Comparison of ENCODE assay signal across 10 cellular contexts in genomic region chr2:5696351-5696740, GRCh38. TPM values are rescaled to one million over a fixed set of nuclear protein-coding genes. Genes with fewer than 3 reads are reported as not detected.
DNase-seq lines count a peak whose midpoint lies in the region; ATAC-seq, FAIRE-seq and TF ChIP-seq lines count a peak whose summit lies in the region.
"Had no signal": no experiment of that assay in that cellular context is flagged by ENCODE, and none has a peak within 500 bp of the region (broad histone marks: within the 10 kb centered on the region; RNA-seq: fewer than 3 reads in every experiment).

No MANE protein-coding gene starts in this region.

- POLR2A ChIA-PET in activated naive CD8-positive, alpha-beta T cell treated with anti-CD3 and anti-CD28 coated beads, Interleukin-2, amount 10 ng/mL, durations not matched to agents 7 days and 5 days (lab: Charles Lee), result no interaction called here
- POLR2A ChIA-PET in HepG2 (lab: Yijun Ruan, JAX), result no interaction called here

- BruUV-seq in HepG2 (replicated peaks; lab: Mats Ljungman, UMichigan), result no TSS peak

- TF ChIP-seq RAD21 in HepG2 (CRISPR knock-in tag; IDR thresholded peaks at IDR 0.05), result no peak

- TF ChIP-seq EP300 in HepG2 (IDR thresholded peaks at IDR 0.05; ENCODE audit: low read depth in 2 of 2, low read length in 2 of 2) (no peak), HepG2 (CRISPR knock-in tag; IDR thresholded peaks at IDR 0.05; ENCODE audit: borderline replicate concordance) (no peak)

- H3K27ac Mint-ChIP-seq in activated naive CD8-positive, alpha-beta T cell treated with anti-CD3 and anti-CD28 coated beads, Interleukin-2, amount 10 ng/mL, durations not matched to agents 7 days and 5 days, result no peak overlapping the region
- no peak overlapping the region for H3K27ac Mint-ChIP-seq in activated naive CD8-positive, alpha-beta T cell treated with anti-CD3 and anti-CD28 coated beads for 36 hours

- DNase-seq in activated naive CD8-positive, alpha-beta T cell treated with anti-CD3 and anti-CD28 coated beads, Interleukin-2, amount 10 ng/mL, durations not matched to agents 7 days and 5 days, result peak; percentile 35
- DNase-seq in activated naive CD8-positive, alpha-beta T cell treated with anti-CD3 and anti-CD28 coated beads for 36 hours, result no peak
- DNase-seq in astrocyte of the hippocampus (ENCODE audit: low read depth, low spot score) (peak; percentile 71), HepG2 (ENCODE audit: low spot score) (no peak), vagina (ENCODE audit: extremely low spot score in 2 of 2) (peak in 1 of 2 donors; percentile 20), SW 1271 (lab: John Stamatoyannopoulos, UW) (no peak), inferior parietal cortex (ENCODE audit: extremely low spot score) (no peak), NCI-H187 treated with DMSO at 0.1 percent for 48 hours (lab: John Stamatoyannopoulos, UW) (no peak)

- peaks cover 3% of the 10 kb centered on the region for H3K36me3 Mint-ChIP-seq in activated naive CD8-positive, alpha-beta T cell treated with anti-CD3 and anti-CD28 coated beads, Interleukin-2, amount 10 ng/mL, durations not matched to agents 7 days and 5 days
- no peaks in the 10 kb centered on the region for H3K36me3 Mint-ChIP-seq in activated naive CD8-positive, alpha-beta T cell treated with anti-CD3 and anti-CD28 coated beads for 36 hours

- H3K4me3 Mint-ChIP-seq in activated naive CD8-positive, alpha-beta T cell treated with anti-CD3 and anti-CD28 coated beads, Interleukin-2, amount 10 ng/mL, durations not matched to agents 7 days and 5 days, result no peak overlapping the region
- H3K4me3 Mint-ChIP-seq in activated naive CD8-positive, alpha-beta T cell treated with anti-CD3 and anti-CD28 coated beads for 36 hours, result no peak overlapping the region

- peaks cover 58% of the 10 kb centered on the region for H3K27me3 Mint-ChIP-seq in activated naive CD8-positive, alpha-beta T cell treated with anti-CD3 and anti-CD28 coated beads, Interleukin-2, amount 10 ng/mL, durations not matched to agents 7 days and 5 days
- H3K27me3 Mint-ChIP-seq in activated naive CD8-positive, alpha-beta T cell treated with anti-CD3 and anti-CD28 coated beads for 36 hours, result peaks cover 86% of the 10 kb centered on the region

- no peak overlapping the region for H2AFZ ChIP-seq in HepG2 (ENCODE audit: low read length)

- H3K4me1 ChIP-seq in HepG2 (ENCODE audit: insufficient read depth, low read length) (no peaks in the 10 kb centered on the region), vagina (peaks cover 40% of the 10 kb centered on the region)

- 46% methylated on average over 24 of the region's 49 CpGs for WGBS in HepG2 (ENCODE audit: low lambda C conversion rate)

- TF ChIP-seq POLR2A in HepG2 (IDR thresholded peaks at IDR 0.05; ENCODE audit: insufficient read depth in 1 of 2, low read depth in 2 of 2, low read length in 2 of 2) (no peak), vagina (IDR thresholded peaks at IDR 0.05) (no peak)

- no peak for FAIRE-seq in HepG2 (lab: Jason Lieb, UNC)
- FAIRE-seq: endothelial cell of umbilical vein, TTC549 had no signal

- H3K9me3 ChIP-seq in HepG2 (ENCODE audit: low read length), result no peaks in the 10 kb centered on the region
- H3K9me3 ChIP-seq in vagina, result no peaks in the 10 kb centered on the region

- peaks cover 0 to 14% of the 10 kb centered on the region in 2 experiments; a peak in 2 of 5 replicates for H3K27me3 ChIP-seq in HepG2 (ENCODE audit: control insufficient read depth in 1 of 2, insufficient read depth in 2 of 2, low read length in 2 of 2)
- H3K27me3 ChIP-seq in vagina, result peaks cover 19% of the 10 kb centered on the region

- ATAC-seq in activated naive CD8-positive, alpha-beta T cell treated with anti-CD3 and anti-CD28 coated beads, Interleukin-2, amount 10 ng/mL, durations not matched to agents 7 days and 5 days (ENCODE audit: low read depth), result no peak
- ATAC-seq in HepG2, result peak; percentile 32; the same call in 2 of the 3 replicates

- H3K79me2 ChIP-seq in HepG2 (ENCODE audit: insufficient read depth, low read length), result no peaks in the 10 kb centered on the region

- CTCF ChIA-PET in HepG2 (lab: Yijun Ruan, JAX; ENCODE audit: low intra/inter-chr PET ratio, low total read pairs), result no interaction called here

- no peak overlapping the region for H3K4me3 ChIP-seq in HepG2 (replicated peaks in 1 of 3; ENCODE audit: insufficient read depth in 1 of 3, low read depth in 2 of 3, low read length in 3 of 3)
- peak overlapping the region; percentile 13 to 25 for H3K4me3 ChIP-seq in vagina

- TF ChIP-seq CTCF in HepG2 (CRISPR knock-in tag; IDR thresholded peaks at IDR 0.05), result no peak
- no peak for TF ChIP-seq CTCF in vagina (IDR thresholded peaks at IDR 0.05)

- H3K36me3 ChIP-seq in HepG2 (replicated peaks in 1 of 2; ENCODE audit: control insufficient read depth in 1 of 2, insufficient read depth in 2 of 2, low read length in 2 of 2) (no peaks in the 10 kb centered on the region), vagina (no peaks in the 10 kb centered on the region)

- H3K27ac ChIP-seq in HepG2 (ENCODE audit: extremely low read length, insufficient read depth, low read length) (no peak overlapping the region), vagina (no peak overlapping the region)

- peaks cover 8% of the 10 kb centered on the region for H3K4me1 Mint-ChIP-seq in activated naive CD8-positive, alpha-beta T cell treated with anti-CD3 and anti-CD28 coated beads, Interleukin-2, amount 10 ng/mL, durations not matched to agents 7 days and 5 days
- H3K4me1 Mint-ChIP-seq in activated naive CD8-positive, alpha-beta T cell treated with anti-CD3 and anti-CD28 coated beads for 36 hours, result peaks cover 2% of the 10 kb centered on the region

- H3K9me3 Mint-ChIP-seq in activated naive CD8-positive, alpha-beta T cell treated with anti-CD3 and anti-CD28 coated beads, Interleukin-2, amount 10 ng/mL, durations not matched to agents 7 days and 5 days, result no peaks in the 10 kb centered on the region
- no peaks in the 10 kb centered on the region for H3K9me3 Mint-ChIP-seq in activated naive CD8-positive, alpha-beta T cell treated with anti-CD3 and anti-CD28 coated beads for 36 hours

- in situ Hi-C loops in HepG2 (cut with HindIII; ENCODE audit: extremely low pct_ligation_motif_present, low pct_unique_long_range_greater_than_20kb), result no loop called here

- H3K4me2 ChIP-seq in HepG2 (ENCODE audit: low read depth, low read length), result no peak overlapping the region

- no peak overlapping the region for H3K9ac ChIP-seq in HepG2 (ENCODE audit: insufficient read depth, low read depth, low read length)

- intact Hi-C loops in HepG2 (cut with micrococcal nuclease; ENCODE audit: unreplicated experiment) (no loop called here), vagina (cut with DNase I) (no loop called here)

- no peaks in the 10 kb centered on the region for H4K20me1 ChIP-seq in HepG2 (ENCODE audit: insufficient read depth, low read length)

TF ChIP-seq in HepG2, 621 proteins besides CTCF, POLR2A, EP300 and RAD21 (continues in another document):
- TF ChIP-seq CEBPG (CRISPR knock-in tag; IDR thresholded peaks at IDR 0.05) (no peak), TFE3 (CRISPR knock-in tag; IDR thresholded peaks at IDR 0.05) (no peak)

RNA-seq across cellular contexts. Expression of gene SOX11, which starts 4.2 kb away (rescaled TPM):
- total RNA-seq in activated naive CD8-positive, alpha-beta T cell treated with anti-CD3 and anti-CD28 coated beads, Interleukin-2, amount 10 ng/mL, durations not matched to agents 7 days and 5 days, result not detected
- total RNA-seq in activated naive CD8-positive, alpha-beta T cell treated with anti-CD3 and anti-CD28 coated beads for 36 hours, result not detected
- not detected in 2 replicates for total RNA-seq in HepG2 (2016; rRNA removed; fragmentation: Illumina TruSeq; extraction: Trizol)
- total RNA-seq in HepG2 (2016; cell fraction: cytosol; rRNA removed; fragmentation: Illumina TruSeq; extraction: Trizol; ENCODE audit: low read depth), result not detected in 2 replicates
- total RNA-seq in HepG2 (2016; cell fraction: insoluble cytoplasmic fraction; rRNA removed; fragmentation: Illumina TruSeq; extraction: Trizol), result not detected in 2 replicates
- not detected in 2 replicates for total RNA-seq in HepG2 (2016; cell fraction: membrane; rRNA removed; fragmentation: Illumina TruSeq; extraction: Trizol)
- not detected in 2 replicates for total RNA-seq in HepG2 (2016; cell fraction: nucleus; rRNA removed; fragmentation: Illumina TruSeq; extraction: Trizol)
- polyA plus RNA-seq in HepG2 (2011; rRNA removed), result not detected in 2 replicates
- polyA plus RNA-seq in HepG2 (2011; cell fraction: cytosol; rRNA removed), result not detected in 2 replicates
- polyA plus RNA-seq in HepG2 (2011; cell fraction: nucleus; rRNA removed), result not detected in 2 replicates
- not detected in 2 replicates for polyA plus RNA-seq in HepG2 (2012)
- not detected in 2 replicates for polyA plus RNA-seq in HepG2 (2016; cell fraction: cytosol; fragmentation: Illumina TruSeq; extraction: Trizol; ENCODE audit: low read depth)
- polyA plus RNA-seq in HepG2 (2016; cell fraction: insoluble cytoplasmic fraction; fragmentation: Illumina TruSeq; extraction: Trizol; ENCODE audit: low read depth), result not detected in 2 replicates
- not detected in 2 replicates for polyA plus RNA-seq in HepG2 (2016; cell fraction: membrane; fragmentation: Illumina TruSeq; extraction: Trizol; ENCODE audit: low read depth)
- not detected in 2 replicates for polyA plus RNA-seq in HepG2 (2016; cell fraction: nucleus; fragmentation: Illumina TruSeq; extraction: Trizol; ENCODE audit: insufficient read depth, low read depth)
- not detected in 2 replicates for polyA minus RNA-seq in HepG2 (2011; rRNA and poly(A)+ RNA removed; ENCODE audit: low replicate concordance)
- polyA minus RNA-seq in HepG2 (2011; cell fraction: cytosol; rRNA and poly(A)+ RNA removed), result not detected in 2 replicates
- polyA minus RNA-seq in HepG2 (2011; cell fraction: nucleus; rRNA and poly(A)+ RNA removed), result not detected in 2 replicates
- not detected for total RNA-seq in vagina
- total RNA-seq: endothelial cell of umbilical vein had no signal
- polyA plus RNA-seq: endothelial cell of umbilical vein had no signal

Comparison
In these comparisons a context has a peak if more than half of its experiments do, and no peak if none do; other contexts are left out.
1. DNase-seq: peak in activated naive CD8-positive, alpha-beta T cell treated with anti-CD3 and anti-CD28 coated beads, Interleukin-2, amount 10 ng/mL, durations not matched to agents 7 days and 5 days (single experiment) and astrocyte of the hippocampus (single experiment); none in activated naive CD8-positive, alpha-beta T cell treated with anti-CD3 and anti-CD28 coated beads for 36 hours (single experiment), HepG2 (single experiment), SW 1271 (0 of 2), inferior parietal cortex (single experiment) and NCI-H187 treated with DMSO at 0.1 percent for 48 hours (single experiment).
2. H3K4me3 ChIP-seq: peak in vagina (2 of 2); none in HepG2 (0 of 3).